ENCODE assay signal across 26 cellular contexts in the genomic region with DNA sequence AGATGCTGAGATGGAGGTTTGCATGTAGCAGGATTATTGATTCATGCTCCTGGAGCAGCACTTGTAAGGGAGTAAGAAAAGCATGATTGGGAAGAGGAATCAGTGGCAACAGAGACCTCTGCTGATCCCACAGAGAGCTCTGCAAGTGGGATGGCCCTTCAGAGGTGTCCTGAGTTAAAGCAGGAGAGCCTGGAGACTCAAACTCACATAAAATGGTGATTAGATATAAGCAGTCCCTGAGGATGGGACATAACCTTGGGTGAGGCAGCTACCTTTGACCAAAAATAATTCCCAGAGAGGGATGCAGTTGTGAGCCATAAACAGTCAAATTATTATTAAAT.
"Had no signal": no experiment of that assay in that cellular context is flagged by ENCODE, and none has a peak within 500 bp of the region (broad histone marks: within the 10 kb centered on the region; RNA-seq: fewer than 3 reads in every experiment).

No MANE protein-coding gene starts in this region.

- H3K27me3 ChIP-seq: hepatocyte, neutrophil, ovary, right atrium auricular region, right lobe of liver, tibial nerve, uterus had no signal

- H3K36me3 Mint-ChIP-seq: mesothelial cell of epicardium; naive B cell; natural killer cell; stimulated activated memory B cell treated with anti-CD40 and anti-IgM and Interleukin-4, amounts not matched to agents 10 μg/mL and 1 μg/mL and 100 μg/mL, for 72 hours; type B pancreatic cell had no signal

- H3K4me1 Mint-ChIP-seq: naive B cell; natural killer cell; stimulated activated memory B cell treated with anti-CD40 and anti-IgM and Interleukin-4, amounts not matched to agents 10 μg/mL and 1 μg/mL and 100 μg/mL, for 72 hours; stimulated activated naive CD8-positive, alpha-beta T cell treated with anti-CD3 and anti-CD28 coated beads, Interleukin-15, amount 100 ng/mL, for 72 hours had no signal

- H2AFZ ChIP-seq: hepatocyte had no signal

- H3K4me2 ChIP-seq: hepatocyte, smooth muscle cell had no signal

- H3K4me1 ChIP-seq: left ventricle myocardium inferior, right atrium auricular region, right lobe of liver, tibial nerve, uterus had no signal

- DNase-seq: islet precursor cell; left ventricle myocardium inferior; mesendoderm; naive B cell; natural killer cell; occipital lobe; ovary; right lobe of liver; stimulated activated CD4-positive, alpha-beta T cell treated with anti-CD3 and anti-CD28 coated beads, Interleukin-1b, Interleukin-23, amount 100 ng/mL, for 48 hours; stimulated activated CD4-positive, alpha-beta T cell treated with anti-CD3 and anti-CD28 coated beads, Interleukin-2, amount 100 ng/mL, for 48 hours; stimulated activated CD4-positive, alpha-beta T cell treated with anti-CD3 and anti-CD28 coated beads, Interleukin-4, amount 100 ng/mL, for 4 hours; stimulated activated CD8-positive, alpha-beta memory T cell treated with anti-CD3 and anti-CD28 coated beads, Interleukin-4, amount 100 ng/mL, for 48 hours; stimulated activated naive CD4-positive, alpha-beta T cell treated with Interleukin-2 at 50 U/mL for 16 hours; stimulated activated naive CD8-positive, alpha-beta T cell treated with anti-CD3 and anti-CD28 coated beads, Interleukin-15, amount 100 ng/mL, for 72 hours; substantia nigra; uterus had no signal

- H3K27me3 Mint-ChIP-seq: progenitor cell of endocrine pancreas; stimulated activated memory B cell treated with anti-CD40 and anti-IgM and Interleukin-4, amounts not matched to agents 10 μg/mL and 1 μg/mL and 100 μg/mL, for 72 hours; type B pancreatic cell had no signal

- H3K36me3 ChIP-seq: left ventricle myocardium inferior, neutrophil, ovary, right atrium auricular region, right lobe of liver, tibial nerve, uterus had no signal

- H3K9me3 Mint-ChIP-seq: mesothelial cell of epicardium; naive B cell; natural killer cell; stimulated activated memory B cell treated with anti-CD40 and anti-IgM and Interleukin-4, amounts not matched to agents 10 μg/mL and 1 μg/mL and 100 μg/mL, for 72 hours; stimulated activated naive CD8-positive, alpha-beta T cell treated with anti-CD3 and anti-CD28 coated beads, Interleukin-15, amount 100 ng/mL, for 72 hours; type B pancreatic cell had no signal

- H3K79me2 ChIP-seq: hepatocyte had no signal

- H3K9me3 ChIP-seq: left ventricle myocardium inferior, neutrophil, ovary, right atrium auricular region, right lobe of liver, tibial nerve, uterus had no signal

- ATAC-seq: natural killer cell; stimulated activated memory B cell treated with anti-CD40 and anti-IgM and Interleukin-4, amounts not matched to agents 10 μg/mL and 1 μg/mL and 100 μg/mL, for 72 hours; stimulated activated naive CD8-positive, alpha-beta T cell treated with anti-CD3 and anti-CD28 coated beads, Interleukin-15, amount 100 ng/mL, for 72 hours had no signal

- H3K4me3 ChIP-seq: hepatocyte, left ventricle myocardium inferior, lung, ovary, right atrium auricular region, right lobe of liver, smooth muscle cell, tibial nerve, uterus had no signal

- H3K27ac ChIP-seq: hepatocyte, left ventricle myocardium inferior, neutrophil, ovary, right atrium auricular region, right lobe of liver, tibial nerve, uterus had no signal

- H3K27ac Mint-ChIP-seq: mesothelial cell of epicardium; naive B cell; natural killer cell; progenitor cell of endocrine pancreas; stimulated activated memory B cell treated with anti-CD40 and anti-IgM and Interleukin-4, amounts not matched to agents 10 μg/mL and 1 μg/mL and 100 μg/mL, for 72 hours; stimulated activated naive CD8-positive, alpha-beta T cell treated with anti-CD3 and anti-CD28 coated beads, Interleukin-15, amount 100 ng/mL, for 72 hours; type B pancreatic cell had no signal

- H3K4me3 Mint-ChIP-seq: mesothelial cell of epicardium; naive B cell; natural killer cell; stimulated activated memory B cell treated with anti-CD40 and anti-IgM and Interleukin-4, amounts not matched to agents 10 μg/mL and 1 μg/mL and 100 μg/mL, for 72 hours; stimulated activated naive CD8-positive, alpha-beta T cell treated with anti-CD3 and anti-CD28 coated beads, Interleukin-15, amount 100 ng/mL, for 72 hours; type B pancreatic cell had no signal
